1 cellular context compared by ENCODE assay signal in the genomic region with DNA sequence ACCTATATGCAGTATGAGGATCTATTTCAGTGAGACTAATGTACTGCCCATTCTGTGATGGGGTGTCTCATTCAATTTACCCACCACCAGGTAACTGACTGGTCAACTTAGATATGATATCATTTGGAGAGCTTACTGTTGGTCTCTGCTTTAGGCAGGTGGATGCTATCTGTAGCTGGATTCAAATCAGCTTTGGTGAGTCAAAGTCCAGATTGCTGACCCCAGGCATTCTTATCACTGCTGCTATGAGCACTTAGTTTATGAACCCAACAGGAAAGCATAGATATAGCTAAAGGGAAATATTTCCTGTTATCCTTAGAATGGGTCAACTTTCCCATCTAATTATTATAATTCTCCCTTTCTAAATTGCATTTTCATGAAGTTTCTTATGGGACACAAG.
TF ChIP-seq lines count a peak whose summit lies in the region.

No MANE protein-coding gene starts in this region.

TF ChIP-seq in HEK293, 187 proteins besides CTCF, POLR2A, EP300 and RAD21 (continued from another document):
- TF ChIP-seq, protein P1, sequence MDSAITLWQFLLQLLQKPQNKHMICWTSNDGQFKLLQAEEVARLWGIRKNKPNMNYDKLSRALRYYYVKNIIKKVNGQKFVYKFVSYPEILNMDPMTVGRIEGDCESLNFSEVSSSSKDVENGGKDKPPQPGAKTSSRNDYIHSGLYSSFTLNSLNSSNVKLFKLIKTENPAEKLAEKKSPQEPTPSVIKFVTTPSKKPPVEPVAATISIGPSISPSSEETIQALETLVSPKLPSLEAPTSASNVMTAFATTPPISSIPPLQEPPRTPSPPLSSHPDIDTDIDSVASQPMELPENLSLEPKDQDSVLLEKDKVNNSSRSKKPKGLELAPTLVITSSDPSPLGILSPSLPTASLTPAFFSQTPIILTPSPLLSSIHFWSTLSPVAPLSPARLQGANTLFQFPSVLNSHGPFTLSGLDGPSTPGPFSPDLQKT (IDR thresholded peaks at IDR 0.05; ENCODE audit: borderline replicate concordance, low read depth, low read length): 0 out of 2 replicates have a peak, but pooled peaks have one; percentile 3
- TF ChIP-seq, protein P2, sequence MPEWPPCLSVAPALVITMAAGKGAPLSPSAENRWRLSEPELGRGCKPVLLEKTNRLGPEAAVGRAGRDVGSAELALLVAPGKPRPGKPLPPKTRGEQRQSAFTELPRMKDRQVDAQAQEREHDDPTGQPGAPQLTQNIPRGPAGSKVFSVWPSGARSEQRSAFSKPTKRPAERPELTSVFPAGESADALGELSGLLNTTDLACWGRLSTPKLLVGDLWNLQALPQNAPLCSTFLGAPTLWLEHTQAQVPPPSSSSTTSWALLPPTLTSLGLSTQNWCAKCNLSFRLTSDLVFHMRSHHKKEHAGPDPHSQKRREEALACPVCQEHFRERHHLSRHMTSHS (tag by site-specific recombination; IDR thresholded peaks at IDR 0.05): no peak
